In the genomic region with DNA sequence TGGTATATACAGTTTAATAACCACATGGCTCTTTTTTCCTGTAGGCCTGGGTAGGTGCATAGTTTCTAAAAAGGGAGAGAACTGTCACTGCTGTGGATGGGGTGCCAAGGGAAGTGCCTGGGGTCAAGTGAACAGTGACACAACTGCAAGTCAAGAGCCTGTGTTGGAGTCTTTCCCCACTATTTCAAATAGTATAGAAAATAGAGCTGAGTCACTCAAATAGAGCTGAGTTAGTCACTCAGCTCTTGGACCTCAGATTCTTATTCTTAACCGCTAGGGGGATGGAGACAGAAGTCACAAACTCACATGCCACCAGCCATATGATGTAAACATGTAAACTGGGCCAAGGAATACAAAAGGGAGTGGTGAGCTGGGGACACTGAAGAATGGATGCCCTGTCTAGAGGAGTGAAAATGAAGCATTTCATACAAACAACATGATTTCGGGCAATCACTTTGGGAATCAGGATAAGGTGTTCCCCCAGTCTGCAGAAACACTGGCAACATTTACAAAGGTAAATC, we compare ENCODE assay signal across 1 cellular context.
TF ChIP-seq lines count a peak whose summit lies in the region.

No MANE protein-coding gene starts in this region.

TF ChIP-seq in HepG2, 621 proteins besides CTCF, POLR2A, EP300 and RAD21 (continues in another document):
- TF ChIP-seq TBX2 (CRISPR knock-in tag; IDR thresholded peaks at IDR 0.05; ENCODE audit: borderline replicate concordance) (no peak), ISX (CRISPR knock-in tag; conservative IDR thresholded peaks at IDR 0.05) (no peak), YEATS2 (CRISPR knock-in tag; IDR thresholded peaks at IDR 0.05; ENCODE audit: borderline replicate concordance) (peak; percentile 64; the same call in 1 of the 2 replicates), ZBTB8A (CRISPR knock-in tag; IDR thresholded peaks at IDR 0.05; ENCODE audit: borderline replicate concordance, low read depth) (no peak), FOXA1 (IDR thresholded peaks at IDR 0.05) (no peak), FOXA1 (CRISPR knock-in tag; IDR thresholded peaks at IDR 0.05) (peak; percentile 88), ZNF160 (CRISPR knock-in tag; IDR thresholded peaks at IDR 0.05) (no peak), REPIN1 (CRISPR knock-in tag; IDR thresholded peaks at IDR 0.05; ENCODE audit: borderline replicate concordance, low read depth) (0 out of 2 replicates have a peak, but pooled peaks have one; percentile 35), XRCC5 (optimal IDR thresholded peaks at IDR 0.05; ENCODE audit: low read length) (peak; percentile 47), MAX (IDR thresholded peaks at IDR 0.05) (peak; percentile 81), HMG20B (CRISPR knock-in tag; conservative IDR thresholded peaks at IDR 0.05) (0 out of 2 replicates have a peak, but pooled peaks have one; percentile 25), ZNF232 (CRISPR knock-in tag; IDR thresholded peaks at IDR 0.05; ENCODE audit: borderline replicate concordance) (no peak), POGZ (CRISPR knock-in tag; IDR thresholded peaks at IDR 0.05) (peak; percentile 65), CC2D1A (CRISPR knock-in tag; IDR thresholded peaks at IDR 0.05) (no peak), PPARG (CRISPR knock-in tag; conservative IDR thresholded peaks at IDR 0.05) (peak; percentile 64; the same call in 1 of the 2 replicates), HNF4G (IDR thresholded peaks at IDR 0.05; ENCODE audit: borderline replicate concordance, low read depth, low read length) (peak; percentile 10; the same call in 1 of the 2 replicates), HNF4G (CRISPR knock-in tag; IDR thresholded peaks at IDR 0.05; ENCODE audit: borderline replicate concordance, low read depth) (no peak), KLF16 (CRISPR knock-in tag; IDR thresholded peaks at IDR 0.05) (0 out of 4 replicates have a peak, but pooled peaks of 1 of the 2 experiments have one; percentile 48), ZNF576 (CRISPR knock-in tag; IDR thresholded peaks at IDR 0.05) (no peak), ARNT2 (CRISPR knock-in tag; IDR thresholded peaks at IDR 0.05; ENCODE audit: low read depth) (no peak), FOXK2 (IDR thresholded peaks at IDR 0.05) (peak; percentile 94), FOXP4 (CRISPR knock-in tag; IDR thresholded peaks at IDR 0.05) (peak; percentile 88), KMT2B (CRISPR knock-in tag; IDR thresholded peaks at IDR 0.05) (0 out of 2 replicates have a peak, but pooled peaks have one; percentile 19), TBL1XR1 (IDR thresholded peaks at IDR 0.05; ENCODE audit: borderline replicate concordance, low read length, partially characterized antibody) (peak; percentile 80), FOXP1 (IDR thresholded peaks at IDR 0.05) (peak; percentile 66; the same call in 1 of the 2 replicates), FOXP1 (CRISPR knock-in tag; IDR thresholded peaks at IDR 0.05) (peak; percentile 95), JUND (CRISPR knock-in tag; IDR thresholded peaks at IDR 0.05) (peak; percentile 63; the same call in 1 of the 2 replicates), NFYC (CRISPR knock-in tag; IDR thresholded peaks at IDR 0.05) (no peak), MBD4 (IDR thresholded peaks at IDR 0.05; ENCODE audit: borderline replicate concordance, low read length) (0 out of 2 replicates have a peak, but pooled peaks have one; percentile 24), RXRB (CRISPR knock-in tag; IDR thresholded peaks at IDR 0.05; ENCODE audit: borderline replicate concordance) (peak; percentile 45; the same call in 1 of the 2 replicates), SSRP1 (CRISPR knock-in tag; IDR thresholded peaks at IDR 0.05) (0 out of 2 replicates have a peak, but pooled peaks have one; percentile 56), HMGXB4 (CRISPR knock-in tag; IDR thresholded peaks at IDR 0.05; ENCODE audit: borderline replicate concordance in 1 of 2, low read depth in 1 of 2) (peak; percentile 69 to 73; a peak in 3 of 4 replicates), MXI1 (IDR thresholded peaks at IDR 0.05; ENCODE audit: borderline replicate concordance, low read depth, low read length) (peak; percentile 90; the same call in 2 of the 3 replicates), ARID5B (CRISPR knock-in tag; IDR thresholded peaks at IDR 0.05) (peak; percentile 76), MAFG (CRISPR knock-in tag; IDR thresholded peaks at IDR 0.05) (peak; percentile 99), ZNF256 (CRISPR knock-in tag; conservative IDR thresholded peaks at IDR 0.05) (0 out of 2 replicates have a peak, but pooled peaks have one; percentile 14), HNF4A (CRISPR knock-in tag; IDR thresholded peaks at IDR 0.05) (peak; percentile 20; the same call in 1 of the 2 replicates), KDM4B (CRISPR knock-in tag; IDR thresholded peaks at IDR 0.05) (0 out of 2 replicates have a peak, but pooled peaks have one; percentile 23), ZBTB33 (CRISPR knock-in tag; IDR thresholded peaks at IDR 0.05) (0 out of 2 replicates have a peak, but pooled peaks have one; percentile 18), NCOA1 (CRISPR knock-in tag; IDR thresholded peaks at IDR 0.05) (no peak), RBFOX2 (IDR thresholded peaks at IDR 0.05; ENCODE audit: low read depth, low read length) (0 out of 2 replicates have a peak, but pooled peaks have one; percentile 31), TEAD3 (CRISPR knock-in tag; optimal IDR thresholded peaks at IDR 0.05; ENCODE audit: borderline replicate concordance) (peak; percentile 61), ZNF335 (CRISPR knock-in tag; IDR thresholded peaks at IDR 0.05) (no peak), DMAP1 (CRISPR knock-in tag; IDR thresholded peaks at IDR 0.05) (peak; percentile 45; the same call in 1 of the 2 replicates)
- TF ChIP-seq, protein P1, sequence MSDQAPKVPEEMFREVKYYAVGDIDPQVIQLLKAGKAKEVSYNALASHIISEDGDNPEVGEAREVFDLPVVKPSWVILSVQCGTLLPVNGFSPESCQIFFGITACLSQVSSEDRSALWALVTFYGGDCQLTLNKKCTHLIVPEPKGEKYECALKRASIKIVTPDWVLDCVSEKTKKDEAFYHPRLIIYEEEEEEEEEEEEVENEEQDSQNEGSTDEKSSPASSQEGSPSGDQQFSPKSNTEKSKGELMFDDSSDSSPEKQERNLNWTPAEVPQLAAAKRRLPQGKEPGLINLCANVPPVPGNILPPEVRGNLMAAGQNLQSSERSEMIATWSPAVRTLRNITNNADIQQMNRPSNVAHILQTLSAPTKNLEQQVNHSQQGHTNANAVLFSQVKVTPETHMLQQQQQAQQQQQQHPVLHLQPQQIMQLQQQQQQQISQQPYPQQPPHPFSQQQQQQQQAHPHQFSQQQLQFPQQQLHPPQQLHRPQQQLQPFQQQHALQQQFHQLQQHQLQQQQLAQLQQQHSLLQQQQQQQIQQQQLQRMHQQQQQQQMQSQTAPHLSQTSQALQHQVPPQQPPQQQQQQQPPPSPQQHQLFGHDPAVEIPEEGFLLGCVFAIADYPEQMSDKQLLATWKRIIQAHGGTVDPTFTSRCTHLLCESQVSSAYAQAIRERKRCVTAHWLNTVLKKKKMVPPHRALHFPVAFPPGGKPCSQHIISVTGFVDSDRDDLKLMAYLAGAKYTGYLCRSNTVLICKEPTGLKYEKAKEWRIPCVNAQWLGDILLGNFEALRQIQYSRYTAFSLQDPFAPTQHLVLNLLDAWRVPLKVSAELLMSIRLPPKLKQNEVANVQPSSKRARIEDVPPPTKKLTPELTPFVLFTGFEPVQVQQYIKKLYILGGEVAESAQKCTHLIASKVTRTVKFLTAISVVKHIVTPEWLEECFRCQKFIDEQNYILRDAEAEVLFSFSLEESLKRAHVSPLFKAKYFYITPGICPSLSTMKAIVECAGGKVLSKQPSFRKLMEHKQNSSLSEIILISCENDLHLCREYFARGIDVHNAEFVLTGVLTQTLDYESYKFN (CRISPR knock-in tag; conservative IDR thresholded peaks at IDR 0.05): no peak
- TF ChIP-seq, protein P2, sequence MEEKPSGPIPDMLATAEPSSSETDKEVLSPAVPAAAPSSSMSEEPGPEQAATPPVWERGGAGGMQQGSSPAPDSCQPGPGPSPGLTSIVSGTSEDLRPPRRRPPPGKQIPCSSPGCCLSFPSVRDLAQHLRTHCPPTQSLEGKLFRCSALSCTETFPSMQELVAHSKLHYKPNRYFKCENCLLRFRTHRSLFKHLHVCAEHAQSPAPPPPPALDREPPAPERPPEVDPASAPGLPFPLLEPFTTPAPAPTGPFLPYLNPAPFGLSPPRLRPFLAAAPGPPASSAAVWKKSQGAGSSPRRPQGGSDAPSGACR (CRISPR knock-in tag; IDR thresholded peaks at IDR 0.05): 0 out of 2 replicates have a peak, but pooled peaks have one; percentile 40
- TF ChIP-seq, protein P3, sequence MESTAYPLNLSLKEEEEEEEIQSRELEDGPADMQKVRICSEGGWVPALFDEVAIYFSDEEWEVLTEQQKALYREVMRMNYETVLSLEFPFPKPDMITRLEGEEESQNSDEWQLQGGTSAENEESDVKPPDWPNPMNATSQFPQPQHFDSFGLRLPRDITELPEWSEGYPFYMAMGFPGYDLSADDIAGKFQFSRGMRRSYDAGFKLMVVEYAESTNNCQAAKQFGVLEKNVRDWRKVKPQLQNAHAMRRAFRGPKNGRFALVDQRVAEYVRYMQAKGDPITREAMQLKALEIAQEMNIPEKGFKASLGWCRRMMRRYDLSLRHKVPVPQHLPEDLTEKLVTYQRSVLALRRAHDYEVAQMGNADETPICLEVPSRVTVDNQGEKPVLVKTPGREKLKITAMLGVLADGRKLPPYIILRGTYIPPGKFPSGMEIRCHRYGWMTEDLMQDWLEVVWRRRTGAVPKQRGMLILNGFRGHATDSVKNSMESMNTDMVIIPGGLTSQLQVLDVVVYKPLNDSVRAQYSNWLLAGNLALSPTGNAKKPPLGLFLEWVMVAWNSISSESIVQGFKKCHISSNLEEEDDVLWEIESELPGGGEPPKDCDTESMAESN (CRISPR knock-in tag; conservative IDR thresholded peaks at IDR 0.05): 0 out of 2 replicates have a peak, but pooled peaks have one; percentile 57
